In the genomic region with DNA sequence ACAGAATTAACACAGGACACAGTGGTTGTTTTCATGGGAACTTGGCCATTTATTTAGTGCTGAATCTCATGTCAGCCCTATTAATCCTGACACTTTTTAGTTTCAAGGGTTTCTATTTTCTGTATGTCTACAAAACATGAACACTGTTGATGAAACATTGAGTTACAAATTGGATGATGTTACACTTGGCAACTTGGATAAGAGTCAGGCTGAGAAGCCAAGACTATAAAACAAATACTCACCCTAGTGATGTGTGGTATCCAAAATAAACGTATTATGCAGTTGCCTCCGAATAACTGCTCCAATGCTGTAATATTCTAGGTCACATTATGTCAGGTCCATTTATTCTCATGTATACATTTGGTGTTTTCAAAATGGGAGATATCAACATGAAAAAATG, we compare ENCODE assay signal across 20 cellular contexts.
DNase-seq lines count a peak whose midpoint lies in the region; TF ChIP-seq lines count a peak whose summit lies in the region.
"Had no signal": no experiment of that assay in that cellular context is flagged by ENCODE, and none has a peak within 500 bp of the region (broad histone marks: within the 10 kb centered on the region; RNA-seq: fewer than 3 reads in every experiment).

No MANE protein-coding gene starts in this region.

- H3K4me3 ChIP-seq in AG10803 (ENCODE audit: low read length) (no peak overlapping the region), fibroblast of villous mesenchyme (ENCODE audit: low read depth, low read length) (no peak overlapping the region), osteoblast (ENCODE audit: insufficient read depth, low read length) (no peak overlapping the region), SJCRH30 (no peak overlapping the region)
- H3K4me3 ChIP-seq: A549 had no signal

- no peak overlapping the region for H3K27ac Mint-ChIP-seq in mesothelial cell of epicardium
- H3K27ac Mint-ChIP-seq: activated CD8-positive, alpha-beta T cell treated with anti-CD3 and anti-CD28 coated beads for 36 hours; activated naive CD8-positive, alpha-beta T cell treated with anti-CD3 and anti-CD28 coated beads, Interleukin-2, amount 10 ng/mL, durations not matched to agents 7 days and 5 days; CD4-positive, CD25-positive, alpha-beta regulatory T cell; progenitor cell of endocrine pancreas; T-cell; WTC11 had no signal

- no peak overlapping the region for H2AFZ ChIP-seq in osteoblast (ENCODE audit: low read length)

- H3K9me3 ChIP-seq in osteoblast (ENCODE audit: low read depth, low read length) = no peaks in the 10 kb centered on the region
- no peaks in the 10 kb centered on the region for H3K9me3 ChIP-seq in SJCRH30 (replicated peaks)
- H3K9me3 ChIP-seq: A549 had no signal

- H3K27me3 Mint-ChIP-seq in mesothelial cell of epicardium (ENCODE audit: low read depth) = no peaks in the 10 kb centered on the region
- H3K27me3 Mint-ChIP-seq: activated CD8-positive, alpha-beta T cell treated with anti-CD3 and anti-CD28 coated beads for 36 hours; activated naive CD8-positive, alpha-beta T cell treated with anti-CD3 and anti-CD28 coated beads, Interleukin-2, amount 10 ng/mL, durations not matched to agents 7 days and 5 days; CD4-positive, CD25-positive, alpha-beta regulatory T cell; progenitor cell of endocrine pancreas; T-cell had no signal

- H3K4me3 Mint-ChIP-seq in mesothelial cell of epicardium = no peak overlapping the region
- H3K4me3 Mint-ChIP-seq: activated CD8-positive, alpha-beta T cell treated with anti-CD3 and anti-CD28 coated beads for 36 hours; activated naive CD8-positive, alpha-beta T cell treated with anti-CD3 and anti-CD28 coated beads, Interleukin-2, amount 10 ng/mL, durations not matched to agents 7 days and 5 days; CD4-positive, CD25-positive, alpha-beta regulatory T cell; T-cell; WTC11 had no signal

- TF ChIP-seq CTCF in AG10803 (conservative IDR thresholded peaks at IDR 0.05; ENCODE audit: low read length) (no peak), fibroblast of villous mesenchyme (IDR thresholded peaks at IDR 0.05; ENCODE audit: insufficient read depth, low read depth, low read length) (no peak), osteoblast (IDR thresholded peaks at IDR 0.05; ENCODE audit: extremely low read depth, low read depth, low read length) (no peak), mesothelial cell of epicardium (IDR thresholded peaks at IDR 0.05; ENCODE audit: unreplicated experiment) (no peak)

- H3K79me2 ChIP-seq in osteoblast (ENCODE audit: insufficient read depth, low read length) = no peaks in the 10 kb centered on the region

- DNase-seq in AG10803 (ENCODE audit: low read depth) = peak; percentile 29
- DNase-seq in astrocyte of the hippocampus (ENCODE audit: low read depth, low spot score) = peak; percentile 46
- DNase-seq in fibroblast of villous mesenchyme (ENCODE audit: low read depth) = peak; percentile 8
- peak; percentile 72 for DNase-seq in osteoblast (ENCODE audit: insufficient read length, low spot score, missing footprints)
- no peak for DNase-seq in SJCRH30
- DNase-seq in mesothelial cell of epicardium (ENCODE audit: low spot score in 2 of 2, unreplicated experiment in 2 of 2) = no peak
- DNase-seq in hippocampal formation (lab: John Stamatoyannopoulos, UW) = no peak
- DNase-seq in NCI-H2107 treated with DMSO at 0.1 percent for 48 hours (lab: John Stamatoyannopoulos, UW; ENCODE audit: unreplicated experiment) = no peak
- DNase-seq: activated CD8-positive, alpha-beta T cell treated with anti-CD3 and anti-CD28 coated beads for 36 hours; activated naive CD8-positive, alpha-beta T cell treated with anti-CD3 and anti-CD28 coated beads, Interleukin-2, amount 10 ng/mL, durations not matched to agents 7 days and 5 days; CD4-positive, CD25-positive, alpha-beta regulatory T cell; kidney; NCI-H1092; NK-92 treated with Interleukin-12 subunit alpha and Interleukin-12 subunit beta, amount 100 ng/mL, for 24 hours; T-cell had no signal

- no peak overlapping the region for H3K4me2 ChIP-seq in osteoblast (ENCODE audit: insufficient read depth, low read length)
- H3K4me2 ChIP-seq: A549 had no signal

- no peaks in the 10 kb centered on the region for H4K20me1 ChIP-seq in osteoblast (ENCODE audit: insufficient read depth, low read length)

- no peaks in the 10 kb centered on the region for H3K27me3 ChIP-seq in osteoblast (ENCODE audit: insufficient read depth, low read length)
- H3K27me3 ChIP-seq in SJCRH30 = no peaks in the 10 kb centered on the region

- H3K36me3 Mint-ChIP-seq in mesothelial cell of epicardium = no peaks in the 10 kb centered on the region
- H3K36me3 Mint-ChIP-seq: activated naive CD8-positive, alpha-beta T cell treated with anti-CD3 and anti-CD28 coated beads, Interleukin-2, amount 10 ng/mL, durations not matched to agents 7 days and 5 days; CD4-positive, CD25-positive, alpha-beta regulatory T cell; T-cell; WTC11 had no signal

- H3K27ac ChIP-seq in osteoblast (ENCODE audit: low read depth, low read length) (peak overlapping the region; percentile 5), SJCRH30 (no peak overlapping the region)
- H3K27ac ChIP-seq: A549, HL-60, RWPE1 had no signal

- H3K4me1 Mint-ChIP-seq in mesothelial cell of epicardium = peaks cover 10% of the 10 kb centered on the region
- H3K4me1 Mint-ChIP-seq: activated naive CD8-positive, alpha-beta T cell treated with anti-CD3 and anti-CD28 coated beads, Interleukin-2, amount 10 ng/mL, durations not matched to agents 7 days and 5 days; CD4-positive, CD25-positive, alpha-beta regulatory T cell; T-cell had no signal

- H3K4me1 ChIP-seq in osteoblast (ENCODE audit: insufficient read depth, low read length) = peaks cover 5% of the 10 kb centered on the region
- no peaks in the 10 kb centered on the region for H3K4me1 ChIP-seq in SJCRH30
- H3K4me1 ChIP-seq: A549 had no signal

- no peaks in the 10 kb centered on the region for H3K9me3 Mint-ChIP-seq in mesothelial cell of epicardium
- H3K9me3 Mint-ChIP-seq: activated naive CD8-positive, alpha-beta T cell treated with anti-CD3 and anti-CD28 coated beads, Interleukin-2, amount 10 ng/mL, durations not matched to agents 7 days and 5 days; CD4-positive, CD25-positive, alpha-beta regulatory T cell; WTC11 had no signal

- no peaks in the 10 kb centered on the region for H3K36me3 ChIP-seq in osteoblast (ENCODE audit: insufficient read depth, low read length)
- no peaks in the 10 kb centered on the region for H3K36me3 ChIP-seq in SJCRH30

Comparison
In these comparisons a context has a peak if more than half of its experiments do, and no peak if none do; other contexts are left out.
1. DNase-seq: peak in AG10803 (single experiment), astrocyte of the hippocampus (single experiment), fibroblast of villous mesenchyme (single experiment) and osteoblast (single experiment); none in SJCRH30 (0 of 2), mesothelial cell of epicardium (0 of 2), hippocampal formation (0 of 2) and NCI-H2107 treated with DMSO at 0.1 percent for 48 hours (single experiment).